ENCODE assay signal across 27 cellular contexts in the genomic region with DNA sequence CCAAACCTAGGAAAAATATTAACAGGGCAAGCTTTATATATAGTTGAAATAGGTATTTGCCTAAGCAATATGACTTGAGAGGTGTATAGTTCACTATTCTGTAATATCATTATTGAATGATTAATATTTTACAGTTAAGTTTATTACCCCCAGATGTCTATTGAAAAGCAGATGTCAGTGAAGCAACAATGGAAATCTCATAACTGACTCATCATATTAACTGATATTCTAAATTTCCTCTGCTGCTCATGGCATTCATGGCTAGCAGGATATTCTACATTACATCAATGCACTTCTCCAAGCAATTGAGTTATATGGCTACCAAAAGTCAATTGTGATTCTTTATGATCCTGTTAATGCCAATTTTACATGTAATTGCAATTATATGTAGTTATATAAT. TPM values are rescaled to one million over a fixed set of nuclear protein-coding genes. Genes with fewer than 3 reads are reported as not detected.
"Had no signal": no experiment of that assay in that cellular context is flagged by ENCODE, and none has a peak within 500 bp of the region (broad histone marks: within the 10 kb centered on the region; RNA-seq: fewer than 3 reads in every experiment).

No MANE protein-coding gene starts in this region.

- FAIRE-seq: astrocyte had no signal

- H3K27ac ChIP-seq: cardiac muscle cell, RWPE1, SJCRH30, WERI-Rb-1 had no signal

- ATAC-seq: activated CD4-positive, alpha-beta T cell treated with anti-CD3 and anti-CD28 coated beads for 36 hours; activated CD8-positive, alpha-beta T cell treated with anti-CD3 and anti-CD28 coated beads for 36 hours; activated naive CD4-positive, alpha-beta T cell treated with anti-CD3 and anti-CD28 coated beads, Interleukin-2, amount 50 U/mL, for 72 hours; activated naive CD8-positive, alpha-beta T cell treated with anti-CD3 and anti-CD28 coated beads, Interleukin-2, amount 50 U/mL, for 24 hours; Panc1 had no signal

- DNase-seq: activated CD4-positive, alpha-beta T cell treated with anti-CD3 and anti-CD28 coated beads for 36 hours; activated CD8-positive, alpha-beta memory T cell treated with anti-CD3 and anti-CD28 coated beads, Interleukin-2, amount 50 U/mL, for 4 hours; activated CD8-positive, alpha-beta T cell treated with anti-CD3 and anti-CD28 coated beads for 36 hours; activated effector memory CD4-positive, alpha-beta T cell treated with anti-CD3 and anti-CD28 coated beads, Interleukin-2, amount 50 U/mL, for 16 hours; activated naive CD4-positive, alpha-beta T cell treated with Interleukin-2 at 50 U/mL for 16 hours; activated naive CD8-positive, alpha-beta T cell treated with anti-CD3 and anti-CD28 coated beads, Interleukin-2, amount 50 U/mL, for 24 hours; amygdala; KG1; MG63; NCI-H1105; NCI-H1436; NCI-H1694 treated with DMSO at 0.1 percent for 48 hours; NCI-H2029 treated with DMSO at 0.1 percent for 48 hours; NCI-H345; NCI-H510A; NCI-H82; Right ventricle myocardium superior; SJCRH30; SK-N-SH; T-helper 1 cell; WERI-Rb-1 had no signal

- H3K27me3 ChIP-seq: MG63, SJCRH30 had no signal

- H3K4me3 ChIP-seq: cardiac muscle cell, MG63, SJCRH30 had no signal

- H3K36me3 ChIP-seq: cardiac muscle cell, MG63, SJCRH30, WERI-Rb-1 had no signal

RNA-seq across cellular contexts. Expression of a gene that starts 50.7 kb away (rescaled TPM):
- total RNA-seq: activated CD4-positive, alpha-beta T cell treated with anti-CD3 and anti-CD28 coated beads for 36 hours; OCI-LY7; Right ventricle myocardium superior; SJCRH30 had no signal
- polyA plus RNA-seq: SK-N-SH had no signal
